ENCODE assay signal across 8 cellular contexts in the genomic region with DNA sequence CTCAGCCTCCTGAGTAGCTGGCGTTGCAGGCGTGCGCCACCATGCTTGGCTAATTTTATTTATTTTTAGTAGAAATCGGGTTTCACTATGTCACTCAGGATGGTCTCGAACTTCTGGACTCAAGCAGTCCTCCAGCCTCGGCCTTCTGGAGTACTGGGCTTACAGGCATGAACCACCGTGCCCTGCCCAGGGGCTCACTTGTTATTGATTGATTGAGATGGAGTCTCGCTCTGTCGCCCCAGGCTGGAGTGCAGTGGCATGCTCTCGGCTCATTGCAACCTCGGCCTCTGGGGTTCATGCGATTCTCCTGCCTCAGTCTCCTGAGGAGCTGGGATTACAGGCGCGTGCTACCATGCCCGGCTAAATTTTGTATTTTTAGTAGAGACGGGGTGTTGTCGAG. TPM values are rescaled to one million over a fixed set of nuclear protein-coding genes. Genes with fewer than 3 reads are reported as not detected.
DNase-seq lines count a peak whose midpoint lies in the region; ATAC-seq, FAIRE-seq and TF ChIP-seq lines count a peak whose summit lies in the region.

No MANE protein-coding gene starts in this region.

- no peak for TF ChIP-seq CTCF in 22Rv1 (IDR thresholded peaks at IDR 0.05)
- no peak for TF ChIP-seq CTCF in K562 (IDR thresholded peaks at IDR 0.05 in 2 of 3, conservative IDR thresholded peaks at IDR 0.05 in 1 of 3; ENCODE audit: insufficient read depth in 2 of 3, low read depth in 1 of 3, low read length in 3 of 3)

- H2AFZ ChIP-seq in K562 (ENCODE audit: low read depth, low read length): no peak overlapping the region

- CTCF ChIA-PET in HEK293T (lab: Yijun Ruan, JAX): interaction anchor here (0.6 kb wide), 1 partner anchor 33 kb away, joined by 3 read pairs; no protein-coding TSS in a partner anchor
- CTCF ChIA-PET in K562 (lab: Yijun Ruan, JAX; ENCODE audit: low intra/inter-chr PET ratio): no interaction called here

- no peak overlapping the region for H3K23ac ChIP-seq in mesendoderm (ENCODE audit: low read length)

- no peak overlapping the region for H3K18ac ChIP-seq in mesendoderm (ENCODE audit: low read length)

- H3K4me2 ChIP-seq in K562 (ENCODE audit: insufficient read depth, low read length): peak overlapping the region; percentile 95
- peak overlapping the region; percentile 4 for H3K4me2 ChIP-seq in mesendoderm (ENCODE audit: low read length)

- TF ChIP-seq POLR2A in K562 (conservative IDR thresholded peaks at IDR 0.05): no peak

- H2BK120ac ChIP-seq in mesendoderm (ENCODE audit: low read depth, low read length): no peak overlapping the region

- H2BK15ac ChIP-seq in mesendoderm (replicated peaks; ENCODE audit: low read depth): no peak overlapping the region

- H3K9me3 ChIP-seq in K562 (replicated peaks; ENCODE audit: control insufficient read depth, insufficient read depth, low read depth, low read length): no peaks in the 10 kb centered on the region

- H3K27ac ChIP-seq in 22Rv1 (peak overlapping the region; percentile 97; the same call in 1 of the 2 replicates), K562 (ENCODE audit: extremely low read depth, low read depth, low read length) (peak overlapping the region; percentile 96; the same call in 1 of the 3 replicates), mesendoderm (ENCODE audit: low read depth, low read length) (no peak overlapping the region)

- H3K4me3 ChIP-seq in K562 (peak overlapping the region; percentile 81), mesendoderm (ENCODE audit: low read length) (no peak overlapping the region)

- H4K8ac ChIP-seq in mesendoderm (ENCODE audit: low read depth, low read length): no peak overlapping the region

- no peak for TF ChIP-seq RAD21 in K562 (CRISPR knock-in tag; conservative IDR thresholded peaks at IDR 0.05 in 1 of 2, IDR thresholded peaks at IDR 0.05 in 1 of 2)

- ATAC-seq in K562: no peak
- no peak for ATAC-seq in HG03571 (IDR thresholded peaks at IDR 0.05; ENCODE audit: unreplicated experiment)

- H3K27me3 ChIP-seq in K562 (ENCODE audit: control insufficient read depth in 2 of 2, insufficient read depth in 2 of 2, low read length in 2 of 2) (no peaks in the 10 kb centered on the region), mesendoderm (ENCODE audit: insufficient read depth, low read length, poor library complexity) (no peaks in the 10 kb centered on the region)

- POLR2A ChIA-PET in HEK293T (lab: Yijun Ruan, JAX): interaction anchor here (2.9 kb wide), 1 partner anchor 90 kb away, joined by 35 read pairs; a partner anchor contains a TSS
- POLR2A ChIA-PET in K562 (lab: Yijun Ruan, JAX): interaction anchor here (1.1 kb wide), 1 partner anchor 16 kb away, joined by 4 read pairs; no protein-coding TSS in a partner anchor

- no peak overlapping the region for H3K4ac ChIP-seq in mesendoderm (ENCODE audit: low read depth, low read length)

- TF ChIP-seq EP300 in K562 (IDR thresholded peaks at IDR 0.05; ENCODE audit: low read length): no peak

- H3K4me1 ChIP-seq in K562 (replicated peaks in 1 of 2; ENCODE audit: control insufficient read depth in 2 of 2, insufficient read depth in 2 of 2, low read length in 2 of 2) (peaks cover 13 to 32% of the 10 kb centered on the region in 2 experiments; a peak in 4 of 5 replicates), mesendoderm (ENCODE audit: control insufficient read depth, low read depth, low read length) (peaks cover 7% of the 10 kb centered on the region)

- H2BK5ac ChIP-seq in mesendoderm (ENCODE audit: low read length): no peak overlapping the region

- H3K79me2 ChIP-seq in K562 (ENCODE audit: control insufficient read depth, insufficient read depth, low read length) (peaks cover 88% of the 10 kb centered on the region), mesendoderm (ENCODE audit: control insufficient read depth, insufficient read depth, low read length) (peaks cover 61% of the 10 kb centered on the region)

- peak overlapping the region; percentile 12 for H3K56ac ChIP-seq in mesendoderm (ENCODE audit: low read length)

- no peaks in the 10 kb centered on the region for H3K9me1 ChIP-seq in K562 (ENCODE audit: control insufficient read depth, insufficient read depth, low read length)

- DNase-seq in HEK293T (ENCODE audit: extremely low spot score) (no peak), K562 (ENCODE audit: extremely low read depth in 1 of 4, low spot score in 3 of 4) (no peak), mesendoderm (no peak), SW480 (ENCODE audit: low spot score) (no peak), HK-2 (ENCODE audit: unreplicated experiment) (no peak), NCI-H187 treated with DMSO at 0.1 percent for 48 hours (lab: John Stamatoyannopoulos, UW) (no peak)

- BruUV-seq in K562 (replicated peaks; lab: Mats Ljungman, UMichigan): no TSS peak

- peak overlapping the region; percentile 90 to 97; a peak in 3 of 4 replicates for H3K9ac ChIP-seq in K562 (ENCODE audit: insufficient read depth in 1 of 2, low read depth in 2 of 2, low read length in 2 of 2)
- peak overlapping the region; percentile 31 for H3K9ac ChIP-seq in mesendoderm (ENCODE audit: low read length)

- WGBS in K562 (ENCODE audit: insufficient coverage, low coverage, missing lambda C conversion rate): 71% methylated on average over 17 of the region's 17 CpGs
- WGBS in mesendoderm (ENCODE audit: extremely low coverage, insufficient coverage, low lambda C conversion rate): no CpG with 5 or more reads among the region's 17 CpGs

- no peak overlapping the region for H4K5ac ChIP-seq in mesendoderm (ENCODE audit: low read length)

- no peak for FAIRE-seq in K562 (lab: Jason Lieb, UNC)

- peaks cover 3% of the 10 kb centered on the region for H3K79me1 ChIP-seq in mesendoderm (ENCODE audit: low read length)

- peaks cover 43% of the 10 kb centered on the region for H3K36me3 ChIP-seq in K562 (ENCODE audit: control insufficient read depth, insufficient read depth, low read length)
- H3K36me3 ChIP-seq in mesendoderm (ENCODE audit: control insufficient read depth, insufficient read depth, low read length): no peaks in the 10 kb centered on the region

- intact Hi-C loops in K562 (cut with micrococcal nuclease): loop anchor here (5.0 kb wide), 1 partner anchor 106 kb away; no protein-coding TSS in a partner anchor

- H2AK5ac ChIP-seq in mesendoderm (ENCODE audit: low read length): no peak overlapping the region

- in situ Hi-C loops in K562 (cut with MboI): no loop called here

- H4K20me1 ChIP-seq in K562 (replicated peaks; ENCODE audit: control insufficient read depth, insufficient read depth, low read length): peaks cover 25% of the 10 kb centered on the region

TF ChIP-seq in K562, 482 proteins besides CTCF, POLR2A, EP300 and RAD21 (continues in another document):
- TF ChIP-seq SMAD4 (CRISPR knock-in tag; conservative IDR thresholded peaks at IDR 0.05): no peak
- no peak for TF ChIP-seq MXI1 (IDR thresholded peaks at IDR 0.05; ENCODE audit: low read depth, low read length)

RNA-seq across cellular contexts. Expression of a gene that starts 1.6 kb away (rescaled TPM):
- total RNA-seq in K562 (2011; cell fraction: chromatin; rRNA removed; ENCODE audit: low replicate concordance): 32.9 and 85.4 TPM in 2 replicates
- 16.3 and 16.7 TPM in 2 replicates for total RNA-seq in K562 (2011; cell fraction: nucleolus; rRNA removed)
- total RNA-seq in K562 (2011; cell fraction: nucleoplasm; rRNA removed): 26.3 and 29.2 TPM in 2 replicates
- total RNA-seq in K562 (2014; rRNA removed): 115 and 123 TPM in 2 replicates
- total RNA-seq in K562 (2014; rRNA removed; fragmentation: Illumina TruSeq; extraction: Trizol): 286 and 341 TPM in 2 replicates
- 187 and 222 TPM in 2 replicates for total RNA-seq in K562 (2015; rRNA removed; fragmentation: Illumina TruSeq; extraction: Trizol)
- total RNA-seq in K562 (2021): 274 and 277 TPM in 2 replicates
- 76.7 and 148 TPM in 2 replicates for polyA plus RNA-seq in K562 (2011; rRNA removed)
- 19.8 and 23.2 TPM in 2 replicates for polyA plus RNA-seq in K562 (2011; cell fraction: cytosol; rRNA removed)
- 14.9 and 22.1 TPM in 2 replicates for polyA plus RNA-seq in K562 (2011; cell fraction: nucleus; rRNA removed)
- 104 and 175 TPM in 2 replicates for polyA plus RNA-seq in K562 (2012)
- polyA plus RNA-seq in K562 (2014; fragmentation: Illumina TruSeq; extraction: Trizol): 132 and 161 TPM in 2 replicates
- 10 to 100 TPM; 90.3 to 93.0 TPM for polyA plus RNA-seq in K562 (2014; fragmentation: Nextera tagmentation; extraction: Ambion mirVana)
- 118 and 128 TPM in 2 replicates for polyA plus RNA-seq in K562 (2014; rRNA removed)
- 210 and 254 TPM in 2 replicates for polyA minus RNA-seq in K562 (2011; rRNA and poly(A)+ RNA removed)
- 77.0 and 111 TPM in 2 replicates for polyA minus RNA-seq in K562 (2011; cell fraction: cytosol; rRNA and poly(A)+ RNA removed)
- polyA minus RNA-seq in K562 (2011; cell fraction: nucleus; rRNA and poly(A)+ RNA removed): 14.8 and 31.1 TPM in 2 replicates
- 371 TPM for polyA plus RNA-seq in mesendoderm (2013, experiment 1 of 2)
- polyA plus RNA-seq in mesendoderm (2013, experiment 2 of 2): 372 TPM

RNA-seq across cellular contexts. Expression of a gene that starts 27.1 kb away (rescaled TPM):
- total RNA-seq in K562 (2011; cell fraction: chromatin; rRNA removed; ENCODE audit: low replicate concordance): 5.5 and 11.3 TPM in 2 replicates
- 8.7 and 9.8 TPM in 2 replicates for total RNA-seq in K562 (2011; cell fraction: nucleolus; rRNA removed)
- 9.6 and 10.3 TPM in 2 replicates for total RNA-seq in K562 (2011; cell fraction: nucleoplasm; rRNA removed)
- total RNA-seq in K562 (2014; rRNA removed) (11.9 and 15.4 TPM in 2 replicates), K562 (2014; rRNA removed; fragmentation: Illumina TruSeq; extraction: Trizol) (51.8 and 65.9 TPM in 2 replicates), K562 (2015; rRNA removed; fragmentation: Illumina TruSeq; extraction: Trizol) (43.6 and 45.5 TPM in 2 replicates), K562 (2021) (34.9 and 37.6 TPM in 2 replicates)
- polyA plus RNA-seq in K562 (2011; rRNA removed) (78.7 and 85.1 TPM in 2 replicates), K562 (2014; fragmentation: Illumina TruSeq; extraction: Trizol) (58.4 and 69.8 TPM in 2 replicates), K562 (2014; fragmentation: Nextera tagmentation; extraction: Ambion mirVana) (100 to 1,000 TPM; 144 to 146 TPM), K562 (2014; rRNA removed) (46.6 and 47.2 TPM in 2 replicates)
- polyA plus RNA-seq in K562 (2011; cell fraction: cytosol; rRNA removed): 43.7 and 46.9 TPM in 2 replicates
- 15.9 and 16.3 TPM in 2 replicates for polyA plus RNA-seq in K562 (2011; cell fraction: nucleus; rRNA removed)
- polyA plus RNA-seq in K562 (2012): 43.2 and 76.9 TPM in 2 replicates
- polyA minus RNA-seq in K562 (2011; rRNA and poly(A)+ RNA removed): 27.9 and 30.5 TPM in 2 replicates
- 15.1 and 15.7 TPM in 2 replicates for polyA minus RNA-seq in K562 (2011; cell fraction: cytosol; rRNA and poly(A)+ RNA removed)
- polyA minus RNA-seq in K562 (2011; cell fraction: nucleus; rRNA and poly(A)+ RNA removed): 1.6 and 5.8 TPM in 2 replicates
- 59.3 TPM for polyA plus RNA-seq in mesendoderm (2013, experiment 1 of 2)
- polyA plus RNA-seq in mesendoderm (2013, experiment 2 of 2): 57.9 TPM
